8 cellular contexts compared by ENCODE assay signal in genomic region chr1:37474051-37474696, GRCh38. TPM values are rescaled to one million over a fixed set of nuclear protein-coding genes. Genes with fewer than 3 reads are reported as not detected.
DNase-seq lines count a peak whose midpoint lies in the region; ATAC-seq, FAIRE-seq and TF ChIP-seq lines count a peak whose summit lies in the region.

Gene ZC3H12A, plus strand, starts transcription at chr1:37474580. Its CDS starts 917 bp downstream, at chr1:37475497.

- peak; percentile 99 for DNase-seq in D721Med (ENCODE audit: insufficient read length, low spot score)
- DNase-seq in KG1 (lab: John Stamatoyannopoulos, UW): peak; percentile 86
- peak; percentile 97 for DNase-seq in RPMI8226
- peak; percentile 75 for DNase-seq in fibroblast of peridontal ligament (ENCODE audit: extremely low read depth)
- peak; percentile 96 for DNase-seq in natural killer cell
- DNase-seq in stimulated activated naive CD4-positive, alpha-beta T cell treated with Interleukin-2 at 50 U/mL for 16 hours (lab: John Stamatoyannopoulos, UW): peak; percentile 87

- H3K4me1 Mint-ChIP-seq in activated T-helper 17 cell treated with anti-CD3 and anti-CD28 coated beads, Interleukin-2, amount 50 U/mL, for 72 hours: peaks cover 29% of the 10 kb centered on the region
- peaks cover 65 to 75% of the 10 kb centered on the region in 2 donors for H3K4me1 Mint-ChIP-seq in natural killer cell

- ATAC-seq in GM21529 (IDR thresholded peaks at IDR 0.05; ENCODE audit: unreplicated experiment) (peak; percentile 52), natural killer cell (peak; percentile 49 to 83 (median 66))
- peak; percentile 67 for ATAC-seq in activated T-helper 17 cell treated with anti-CD3 and anti-CD28 coated beads, Interleukin-2, amount 50 U/mL, for 72 hours (replicated peaks)

- peaks cover 44% of the 10 kb centered on the region for H3K36me3 Mint-ChIP-seq in activated T-helper 17 cell treated with anti-CD3 and anti-CD28 coated beads, Interleukin-2, amount 50 U/mL, for 72 hours (ENCODE audit: low read depth)
- H3K36me3 Mint-ChIP-seq in natural killer cell: no peaks in the 10 kb centered on the region

- intact Hi-C loops in natural killer cell (cut with micrococcal nuclease): loop anchor here (10.0 kb wide), 1 partner anchor 531 kb away; the partner anchor contains the start of gene FHL3

- H3K27ac Mint-ChIP-seq in activated T-helper 17 cell treated with anti-CD3 and anti-CD28 coated beads, Interleukin-2, amount 50 U/mL, for 72 hours: peak within 1 kb of the TSS; percentile 97
- H3K27ac Mint-ChIP-seq in natural killer cell: peak within 1 kb of the TSS; percentile 99 to 100

- H3K4me3 Mint-ChIP-seq in activated T-helper 17 cell treated with anti-CD3 and anti-CD28 coated beads, Interleukin-2, amount 50 U/mL, for 72 hours: peak within 1 kb of the TSS; percentile 97
- H3K4me3 Mint-ChIP-seq in natural killer cell: peak within 1 kb of the TSS; percentile 95

- TF ChIP-seq CTCF in D721Med (IDR thresholded peaks at IDR 0.05; ENCODE audit: insufficient read depth, missing control alignments) (no peak), natural killer cell (IDR thresholded peaks at IDR 0.05) (no peak)

- H3K27me3 Mint-ChIP-seq in activated T-helper 17 cell treated with anti-CD3 and anti-CD28 coated beads, Interleukin-2, amount 50 U/mL, for 72 hours: no peaks in the 10 kb centered on the region
- H3K27me3 Mint-ChIP-seq in natural killer cell (ENCODE audit: low read depth in 2 of 2): no peaks in the 10 kb centered on the region

- no peaks in the 10 kb centered on the region for H3K9me3 Mint-ChIP-seq in activated T-helper 17 cell treated with anti-CD3 and anti-CD28 coated beads, Interleukin-2, amount 50 U/mL, for 72 hours
- no peaks in the 10 kb centered on the region for H3K9me3 Mint-ChIP-seq in natural killer cell

- FAIRE-seq in D721Med (lab: Jason Lieb, UNC): no peak

RNA-seq across cellular contexts. Expression of gene ZC3H12A, which starts in this region (rescaled TPM):
- total RNA-seq in activated T-helper 17 cell treated with anti-CD3 and anti-CD28 coated beads, Interleukin-2, amount 50 U/mL, for 72 hours: 10 to 100 TPM; 40.1 to 73.3 TPM
- total RNA-seq in natural killer cell: 100 to 1,000 TPM; 219 to 366 (median 289) TPM

Comparison
In these comparisons a context has a peak if more than half of its experiments do, and no peak if none do; other contexts are left out.
1. Peak in every context shown above with its lines: DNase-seq and ATAC-seq.